In the genomic region with DNA sequence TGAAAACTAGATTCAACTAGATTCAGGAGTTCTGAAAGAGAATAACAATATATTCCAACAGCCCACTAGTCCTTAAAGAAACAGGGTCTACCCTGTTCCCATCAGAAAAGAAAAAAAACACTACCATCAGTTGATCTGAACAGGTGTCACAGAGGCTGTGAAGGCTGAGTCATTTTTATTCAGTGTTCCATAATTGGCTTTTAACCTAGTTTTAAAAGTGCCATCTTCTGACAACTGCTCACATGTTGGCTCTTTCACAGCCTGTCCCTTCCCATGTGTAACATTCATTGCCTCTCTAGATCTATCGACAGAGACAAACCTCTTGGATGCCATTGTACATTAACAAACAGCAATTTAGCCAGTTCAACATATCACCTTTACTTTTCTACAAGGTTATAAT, we compare ENCODE assay signal across 26 cellular contexts.
"Had no signal": no experiment of that assay in that cellular context is flagged by ENCODE, and none has a peak within 500 bp of the region (broad histone marks: within the 10 kb centered on the region; RNA-seq: fewer than 3 reads in every experiment).

No MANE protein-coding gene starts in this region.

- DNase-seq: activated B cell treated with CpG ODN at 0.5 μM for 24 hours; activated CD4-positive, alpha-beta T cell treated with anti-CD3 and anti-CD28 coated beads for 48 hours; activated CD4-positive, alpha-beta T cell treated with anti-CD3 and anti-CD28 coated beads, Interleukin-2, amount 50 U/mL, for 1 hour; activated CD4-positive, alpha-beta T cell treated with anti-CD3 and anti-CD28 coated beads, Interleukin-2, amount 50 U/mL, for 48 hours; activated CD8-positive, alpha-beta memory T cell treated with anti-CD3 and anti-CD28 coated beads for 24 hours; activated CD8-positive, alpha-beta T cell treated with anti-CD3 and anti-CD28 coated beads for 36 hours; activated effector memory CD4-positive, alpha-beta T cell treated with Interleukin-2 at 50 U/mL for 16 hours; activated naive CD4-positive, alpha-beta T cell treated with anti-CD3 and anti-CD28 coated beads for 36 hours; activated naive CD8-positive, alpha-beta T cell treated with anti-CD3 and anti-CD28 coated beads for 36 hours; activated naive CD8-positive, alpha-beta T cell treated with anti-CD3 and anti-CD28 coated beads, Interleukin-2, amount 50 U/mL, for 24 hours; activated T-cell treated with anti-CD3 and anti-CD28 coated beads, Interleukin-2, amount 50 U/mL, for 4 hours; adrenal gland; amygdala; aorta; body of pancreas; colonic mucosa; effector CD8-positive, alpha-beta T cell; esophagus squamous epithelium; foreskin melanocyte; glutamatergic neuron; heart left ventricle; T-helper 1 cell; T-helper 17 cell; T1000; WERI-Rb-1 had no signal

- H3K27ac ChIP-seq: adrenal gland, body of pancreas, colonic mucosa, epithelial cell of prostate, esophagus squamous epithelium, heart left ventricle, WERI-Rb-1 had no signal

- H3K36me3 ChIP-seq: adrenal gland, colonic mucosa, esophagus squamous epithelium, heart left ventricle, WERI-Rb-1 had no signal

- H3K27me3 ChIP-seq: adrenal gland, body of pancreas, colonic mucosa, esophagus squamous epithelium, heart left ventricle had no signal

- H3K9me3 ChIP-seq: adrenal gland, body of pancreas, colonic mucosa, esophagus squamous epithelium had no signal

- H3K4me3 ChIP-seq: adrenal gland, body of pancreas, colonic mucosa, esophagus squamous epithelium, heart left ventricle had no signal
